8 cellular contexts compared by ENCODE assay signal in the genomic region with DNA sequence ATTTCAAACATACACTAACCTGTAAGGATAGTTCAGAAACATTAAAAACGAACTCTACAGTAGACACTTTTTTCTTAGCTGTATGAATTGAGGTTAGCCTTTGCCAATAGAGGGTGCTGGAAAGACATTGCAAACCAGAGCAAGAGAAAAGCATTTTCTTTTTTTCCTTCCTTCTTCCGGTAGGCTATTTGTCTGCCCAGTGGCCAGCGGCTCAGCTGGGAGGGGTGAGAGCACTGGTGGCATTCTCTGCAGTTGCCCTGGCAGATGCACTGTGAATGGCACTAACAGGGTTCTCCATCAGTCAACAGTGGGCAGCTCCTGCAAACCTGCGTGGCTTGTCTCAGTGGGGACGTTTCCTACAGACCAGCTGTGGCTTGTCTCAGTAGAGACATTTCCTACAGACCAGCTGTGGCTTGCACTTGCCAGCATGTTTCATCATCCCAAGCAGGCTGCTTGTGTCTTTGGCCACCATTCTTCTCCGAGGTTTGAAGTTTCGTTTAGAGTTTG.
DNase-seq lines count a peak whose midpoint lies in the region; ATAC-seq and TF ChIP-seq lines count a peak whose summit lies in the region.

No MANE protein-coding gene starts in this region.

- peak overlapping the region; percentile 48 for H3K4me2 ChIP-seq in mammary epithelial cell (ENCODE audit: insufficient read depth, low read depth, low read length)

- peaks cover 15% of the 10 kb centered on the region for H3K9me3 Mint-ChIP-seq in HFFc6

- H3K4me1 ChIP-seq in mammary epithelial cell (ENCODE audit: insufficient read depth, low read length) (no peaks in the 10 kb centered on the region), lower lobe of right lung (no peaks in the 10 kb centered on the region)

- DNase-seq in Daoy (ENCODE audit: low read depth) (peak; percentile 70), NCI-H446 (lab: John Stamatoyannopoulos, UW) (peak; percentile 47 to 72), mammary epithelial cell (peak; percentile 62), lower lobe of right lung (peak; percentile 38), HFFc6 (no peak)
- no peak for DNase-seq in effector CD8-positive, alpha-beta T cell (lab: John Stamatoyannopoulos, UW)
- DNase-seq in stimulated activated CD4-positive, alpha-beta T cell treated with anti-CD3 and anti-CD28 coated beads, Interleukin-4, amount 100 ng/mL, for 4 hours, result no peak

- intact Hi-C loops in mammary epithelial cell (cut with micrococcal nuclease), result loop anchor here (1.0 to 10.0 kb wide), 2 partner anchors 202 to 831 kb away; no protein-coding TSS in a partner anchor
- intact Hi-C loops in lower lobe of right lung (cut with DNase I), result no loop called here

- in situ Hi-C loops in mammary epithelial cell (cut with MboI; ENCODE audit: low sequenced_read_pairs in 2 of 2), result no loop called here

- CTCF ChIA-PET in mammary epithelial cell (lab: Charles Lee; ENCODE audit: low non-redundant PET), result interaction anchor here (0.5 to 0.6 kb wide), 3 partner anchors 196 to 831 kb away, joined by 4 to 5 read pairs (median 4); no protein-coding TSS in a partner anchor

- H3K36me3 Mint-ChIP-seq in HFFc6 (ENCODE audit: low read depth), result no peaks in the 10 kb centered on the region

- ATAC-seq in HG02610 (IDR thresholded peaks at IDR 0.05; ENCODE audit: unreplicated experiment), result peak; percentile 49
- ATAC-seq in lower lobe of right lung, result peak; percentile 68 to 85

- H3K27me3 Mint-ChIP-seq in HFFc6 (ENCODE audit: insufficient read depth), result no peaks in the 10 kb centered on the region

- no peak overlapping the region for H3K4me3 Mint-ChIP-seq in HFFc6

- H3K27me3 ChIP-seq in mammary epithelial cell (ENCODE audit: insufficient read depth, low read length), result no peaks in the 10 kb centered on the region
- no peaks in the 10 kb centered on the region for H3K27me3 ChIP-seq in lower lobe of right lung (ENCODE audit: low read depth)

- dilution Hi-C loops in mammary epithelial cell (cut with HindIII; ENCODE audit: low sequenced_read_pairs), result no loop called here

- no peak overlapping the region for H3K27ac Mint-ChIP-seq in HFFc6

- TF ChIP-seq CTCF in mammary epithelial cell (conservative IDR thresholded peaks at IDR 0.05 in 1 of 2, IDR thresholded peaks at IDR 0.05 in 1 of 2; ENCODE audit: extremely low read depth in 1 of 2, insufficient read depth in 1 of 2, low read depth in 1 of 2, low read length in 2 of 2), result peak; percentile 16 to 62
- peak; percentile 22 for TF ChIP-seq CTCF in lower lobe of right lung (IDR thresholded peaks at IDR 0.05)
- no peak for TF ChIP-seq CTCF in HFFc6 (IDR thresholded peaks at IDR 0.05)

- H3K4me3 ChIP-seq in mammary epithelial cell (replicated peaks in 1 of 3; ENCODE audit: insufficient read depth in 1 of 3, low read depth in 2 of 3, low read length in 3 of 3) (peak overlapping the region in 1 of 3 experiments; percentile 39), lower lobe of right lung (peak overlapping the region; percentile 32)

- H4K20me1 ChIP-seq in mammary epithelial cell (ENCODE audit: insufficient read depth, low read length), result no peaks in the 10 kb centered on the region

- H3K36me3 ChIP-seq in mammary epithelial cell (ENCODE audit: insufficient read depth, low read length), result no peaks in the 10 kb centered on the region
- no peaks in the 10 kb centered on the region for H3K36me3 ChIP-seq in lower lobe of right lung

- no peaks in the 10 kb centered on the region for H3K79me2 ChIP-seq in mammary epithelial cell (ENCODE audit: insufficient read depth, low read length)

- BruUV-seq in mammary epithelial cell (replicated peaks; lab: Mats Ljungman, UMichigan), result no TSS peak

- H3K9me3 ChIP-seq in mammary epithelial cell (replicated peaks; ENCODE audit: insufficient read depth, low read length), result no peaks in the 10 kb centered on the region
- no peaks in the 10 kb centered on the region for H3K9me3 ChIP-seq in lower lobe of right lung

- H3K9ac ChIP-seq in mammary epithelial cell (ENCODE audit: insufficient read depth, low read length), result no peak overlapping the region

- no peaks in the 10 kb centered on the region for H3K4me1 Mint-ChIP-seq in HFFc6 (ENCODE audit: low read depth)

- H3K27ac ChIP-seq in mammary epithelial cell (ENCODE audit: insufficient read depth, low read depth, low read length) (no peak overlapping the region), lower lobe of right lung (peak overlapping the region; percentile 48)

- WGBS in mammary epithelial cell (ENCODE audit: low coverage, missing lambda C conversion rate), result 45% methylated on average over 6 of the region's 7 CpGs

- H2AFZ ChIP-seq in mammary epithelial cell (ENCODE audit: low read depth, low read length), result peak overlapping the region; percentile 59

Comparison
In these comparisons a context has a peak if more than half of its experiments do, and no peak if none do; other contexts are left out.
1. DNase-seq: peak in Daoy (single experiment), NCI-H446 (2 of 2), mammary epithelial cell (single experiment) and lower lobe of right lung (single experiment); none in HFFc6 (single experiment), effector CD8-positive, alpha-beta T cell (single experiment) and stimulated activated CD4-positive, alpha-beta T cell treated with anti-CD3 and anti-CD28 coated beads, Interleukin-4, amount 100 ng/mL, for 4 hours (0 of 2).